ENCODE assay signal across 2 cellular contexts in genomic region chr20:46020515-46020914, GRCh38.
A peak's percentile ranks its signal among the peaks of the same experiment; 100 is the strongest.
TF ChIP-seq lines count a peak whose summit lies in the region.

No MANE protein-coding gene starts in this region.

TF ChIP-seq in Ishikawa, 13 proteins besides CTCF, POLR2A, EP300 and RAD21:
- TF ChIP-seq REST (IDR thresholded peaks at IDR 0.05; ENCODE audit: low read depth) (no peak), USF1 (IDR thresholded peaks at IDR 0.05) (0 out of 2 replicates have a peak, but pooled peaks have one; percentile 11), TCF12 (IDR thresholded peaks at IDR 0.05; ENCODE audit: low read depth) (no peak)

TF ChIP-seq in K562, 482 proteins besides CTCF, POLR2A, EP300 and RAD21 (continues in another document):
- TF ChIP-seq ZBTB2 (IDR thresholded peaks at IDR 0.05) (no peak), ZNF239 (CRISPR knock-in tag; IDR thresholded peaks at IDR 0.05) (no peak), ZNF511 (CRISPR knock-in tag; IDR thresholded peaks at IDR 0.05) (no peak), OTX1 (CRISPR knock-in tag; IDR thresholded peaks at IDR 0.05) (no peak), ZNF77 (CRISPR knock-in tag; IDR thresholded peaks at IDR 0.05) (no peak), FOXJ3 (CRISPR knock-in tag; IDR thresholded peaks at IDR 0.05) (no peak), RAD51 (IDR thresholded peaks at IDR 0.05; ENCODE audit: borderline replicate concordance, low read depth) (peak; percentile 80), GATA2 (CRISPR knock-in tag; IDR thresholded peaks at IDR 0.05) (no peak), CBFA2T2 (conservative IDR thresholded peaks at IDR 0.05) (0 out of 2 replicates have a peak, but pooled peaks have one; percentile 22), SAFB (IDR thresholded peaks at IDR 0.05; ENCODE audit: borderline replicate concordance, low read depth, low read length) (no peak), NCOA2 (IDR thresholded peaks at IDR 0.05; ENCODE audit: partially characterized antibody in 2 of 2) (no peak), PHB2 (IDR thresholded peaks at IDR 0.05; ENCODE audit: low read depth) (no peak), RNF2 (IDR thresholded peaks at IDR 0.05) (no peak), BRF1 (IDR thresholded peaks at IDR 0.05; ENCODE audit: borderline replicate concordance, extremely low read depth, insufficient read length) (no peak), RNF219 (CRISPR knock-in tag; IDR thresholded peaks at IDR 0.05) (no peak), NR0B1 (IDR thresholded peaks at IDR 0.05; ENCODE audit: partially characterized antibody) (no peak), ARNT (IDR thresholded peaks at IDR 0.05) (no peak), ZBTB26 (CRISPR knock-in tag; IDR thresholded peaks at IDR 0.05) (no peak), BDP1 (IDR thresholded peaks at IDR 0.05; ENCODE audit: insufficient read depth, insufficient read length) (no peak), ZNF408 (CRISPR knock-in tag; IDR thresholded peaks at IDR 0.05; ENCODE audit: low read depth) (no peak), HMBOX1 (IDR thresholded peaks at IDR 0.05) (no peak), HDGF (IDR thresholded peaks at IDR 0.05) (no peak), SP1 (CRISPR knock-in tag; IDR thresholded peaks at IDR 0.05) (no peak), USF2 (CRISPR knock-in tag; IDR thresholded peaks at IDR 0.05) (peak; percentile 47), ZNF609 (CRISPR knock-in tag; IDR thresholded peaks at IDR 0.05; ENCODE audit: borderline replicate concordance) (no peak), ATF7 (IDR thresholded peaks at IDR 0.05) (no peak), PTTG1 (tag; IDR thresholded peaks at IDR 0.05; ENCODE audit: low read depth) (no peak), VEZF1 (CRISPR knock-in tag; IDR thresholded peaks at IDR 0.05) (no peak), ZZZ3 (IDR thresholded peaks at IDR 0.05) (no peak), NRF1 (conservative IDR thresholded peaks at IDR 0.05 in 1 of 2, IDR thresholded peaks at IDR 0.05 in 1 of 2) (no peak), NR1H2 (CRISPR knock-in tag; IDR thresholded peaks at IDR 0.05) (no peak), TFE3 (CRISPR knock-in tag; IDR thresholded peaks at IDR 0.05) (peak; percentile 69), ZNF830 (CRISPR knock-in tag; IDR thresholded peaks at IDR 0.05) (no peak), ILF3 (IDR thresholded peaks at IDR 0.05; ENCODE audit: borderline replicate concordance) (no peak), KLF10 (CRISPR knock-in tag; IDR thresholded peaks at IDR 0.05) (no peak), PBX2 (CRISPR knock-in tag; IDR thresholded peaks at IDR 0.05; ENCODE audit: low read depth) (no peak), PBX2 (tag; conservative IDR thresholded peaks at IDR 0.05; ENCODE audit: low read depth) (no peak)
